2 cellular contexts compared by ENCODE assay signal in the genomic region with DNA sequence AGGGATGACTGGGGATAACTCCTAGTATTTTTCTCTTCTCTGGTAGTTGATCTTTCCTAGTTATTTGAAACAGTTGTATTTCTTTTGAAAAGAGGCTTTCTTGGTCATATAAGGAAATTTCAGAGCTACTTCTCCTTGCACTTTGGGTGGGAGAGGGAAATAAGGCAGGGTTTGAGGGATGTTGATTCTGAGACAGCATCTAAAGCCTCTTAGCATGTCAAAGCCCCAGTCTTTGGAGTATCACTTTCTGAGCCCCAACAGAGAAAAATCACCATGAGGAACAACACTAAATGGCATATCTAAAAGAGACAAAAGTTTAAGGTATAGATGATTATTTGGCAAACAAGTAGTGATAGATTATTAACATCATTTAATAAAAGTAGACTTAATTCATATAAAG.
A peak's percentile ranks its signal among the peaks of the same experiment; 100 is the strongest.
TF ChIP-seq lines count a peak whose summit lies in the region.

No MANE protein-coding gene starts in this region.

TF ChIP-seq in GM23338, 12 proteins besides CTCF, POLR2A, EP300 and RAD21:
- TF ChIP-seq, protein P1, sequence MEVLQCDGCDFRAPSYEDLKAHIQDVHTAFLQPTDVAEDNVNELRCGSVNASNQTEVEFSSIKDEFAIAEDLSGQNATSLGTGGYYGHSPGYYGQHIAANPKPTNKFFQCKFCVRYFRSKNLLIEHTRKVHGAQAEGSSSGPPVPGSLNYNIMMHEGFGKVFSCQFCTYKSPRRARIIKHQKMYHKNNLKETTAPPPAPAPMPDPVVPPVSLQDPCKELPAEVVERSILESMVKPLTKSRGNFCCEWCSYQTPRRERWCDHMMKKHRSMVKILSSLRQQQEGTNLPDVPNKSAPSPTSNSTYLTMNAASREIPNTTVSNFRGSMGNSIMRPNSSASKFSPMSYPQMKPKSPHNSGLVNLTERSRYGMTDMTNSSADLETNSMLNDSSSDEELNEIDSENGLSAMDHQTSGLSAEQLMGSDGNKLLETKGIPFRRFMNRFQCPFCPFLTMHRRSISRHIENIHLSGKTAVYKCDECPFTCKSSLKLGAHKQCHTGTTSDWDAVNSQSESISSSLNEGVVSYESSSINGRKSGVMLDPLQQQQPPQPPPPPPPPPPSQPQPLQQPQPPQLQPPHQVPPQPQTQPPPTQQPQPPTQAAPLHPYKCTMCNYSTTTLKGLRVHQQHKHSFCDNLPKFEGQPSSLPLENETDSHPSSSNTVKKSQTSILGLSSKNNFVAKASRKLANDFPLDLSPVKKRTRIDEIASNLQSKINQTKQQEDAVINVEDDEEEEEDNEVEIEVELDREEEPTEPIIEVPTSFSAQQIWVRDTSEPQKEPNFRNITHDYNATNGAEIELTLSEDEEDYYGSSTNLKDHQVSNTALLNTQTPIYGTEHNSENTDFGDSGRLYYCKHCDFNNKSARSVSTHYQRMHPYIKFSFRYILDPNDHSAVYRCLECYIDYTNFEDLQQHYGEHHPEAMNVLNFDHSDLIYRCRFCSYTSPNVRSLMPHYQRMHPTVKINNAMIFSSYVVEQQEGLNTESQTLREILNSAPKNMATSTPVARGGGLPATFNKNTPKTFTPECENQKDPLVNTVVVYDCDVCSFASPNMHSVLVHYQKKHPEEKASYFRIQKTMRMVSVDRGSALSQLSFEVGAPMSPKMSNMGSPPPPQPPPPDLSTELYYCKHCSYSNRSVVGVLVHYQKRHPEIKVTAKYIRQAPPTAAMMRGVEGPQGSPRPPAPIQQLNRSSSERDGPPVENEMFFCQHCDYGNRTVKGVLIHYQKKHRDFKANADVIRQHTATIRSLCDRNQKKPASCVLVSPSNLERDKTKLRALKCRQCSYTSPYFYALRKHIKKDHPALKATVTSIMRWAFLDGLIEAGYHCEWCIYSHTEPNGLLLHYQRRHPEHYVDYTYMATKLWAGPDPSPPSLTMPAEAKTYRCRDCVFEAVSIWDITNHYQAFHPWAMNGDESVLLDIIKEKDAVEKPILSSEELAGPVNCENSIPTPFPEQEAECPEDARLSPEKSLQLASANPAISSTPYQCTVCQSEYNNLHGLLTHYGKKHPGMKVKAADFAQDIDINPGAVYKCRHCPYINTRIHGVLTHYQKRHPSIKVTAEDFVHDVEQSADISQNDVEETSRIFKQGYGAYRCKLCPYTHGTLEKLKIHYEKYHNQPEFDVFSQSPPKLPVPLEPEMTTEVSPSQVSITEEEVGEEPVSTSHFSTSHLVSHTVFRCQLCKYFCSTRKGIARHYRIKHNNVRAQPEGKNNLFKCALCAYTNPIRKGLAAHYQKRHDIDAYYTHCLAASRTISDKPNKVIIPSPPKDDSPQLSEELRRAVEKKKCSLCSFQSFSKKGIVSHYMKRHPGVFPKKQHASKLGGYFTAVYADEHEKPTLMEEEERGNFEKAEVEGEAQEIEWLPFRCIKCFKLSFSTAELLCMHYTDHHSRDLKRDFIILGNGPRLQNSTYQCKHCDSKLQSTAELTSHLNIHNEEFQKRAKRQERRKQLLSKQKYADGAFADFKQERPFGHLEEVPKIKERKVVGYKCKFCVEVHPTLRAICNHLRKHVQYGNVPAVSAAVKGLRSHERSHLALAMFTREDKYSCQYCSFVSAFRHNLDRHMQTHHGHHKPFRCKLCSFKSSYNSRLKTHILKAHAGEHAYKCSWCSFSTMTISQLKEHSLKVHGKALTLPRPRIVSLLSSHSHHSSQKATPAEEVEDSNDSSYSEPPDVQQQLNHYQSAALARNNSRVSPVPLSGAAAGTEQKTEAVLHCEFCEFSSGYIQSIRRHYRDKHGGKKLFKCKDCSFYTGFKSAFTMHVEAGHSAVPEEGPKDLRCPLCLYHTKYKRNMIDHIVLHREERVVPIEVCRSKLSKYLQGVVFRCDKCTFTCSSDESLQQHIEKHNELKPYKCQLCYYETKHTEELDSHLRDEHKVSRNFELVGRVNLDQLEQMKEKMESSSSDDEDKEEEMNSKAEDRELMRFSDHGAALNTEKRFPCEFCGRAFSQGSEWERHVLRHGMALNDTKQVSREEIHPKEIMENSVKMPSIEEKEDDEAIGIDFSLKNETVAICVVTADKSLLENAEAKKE (CRISPR knock-in tag; IDR thresholded peaks at IDR 0.05), result peak; percentile 51; the same call in 1 of the 2 replicates
- no peak for TF ChIP-seq CREB1 (CRISPR knock-in tag; IDR thresholded peaks at IDR 0.05; ENCODE audit: low read depth)

TF ChIP-seq in WTC11, 78 proteins besides CTCF, POLR2A, EP300 and RAD21:
- TF ChIP-seq, protein P2, sequence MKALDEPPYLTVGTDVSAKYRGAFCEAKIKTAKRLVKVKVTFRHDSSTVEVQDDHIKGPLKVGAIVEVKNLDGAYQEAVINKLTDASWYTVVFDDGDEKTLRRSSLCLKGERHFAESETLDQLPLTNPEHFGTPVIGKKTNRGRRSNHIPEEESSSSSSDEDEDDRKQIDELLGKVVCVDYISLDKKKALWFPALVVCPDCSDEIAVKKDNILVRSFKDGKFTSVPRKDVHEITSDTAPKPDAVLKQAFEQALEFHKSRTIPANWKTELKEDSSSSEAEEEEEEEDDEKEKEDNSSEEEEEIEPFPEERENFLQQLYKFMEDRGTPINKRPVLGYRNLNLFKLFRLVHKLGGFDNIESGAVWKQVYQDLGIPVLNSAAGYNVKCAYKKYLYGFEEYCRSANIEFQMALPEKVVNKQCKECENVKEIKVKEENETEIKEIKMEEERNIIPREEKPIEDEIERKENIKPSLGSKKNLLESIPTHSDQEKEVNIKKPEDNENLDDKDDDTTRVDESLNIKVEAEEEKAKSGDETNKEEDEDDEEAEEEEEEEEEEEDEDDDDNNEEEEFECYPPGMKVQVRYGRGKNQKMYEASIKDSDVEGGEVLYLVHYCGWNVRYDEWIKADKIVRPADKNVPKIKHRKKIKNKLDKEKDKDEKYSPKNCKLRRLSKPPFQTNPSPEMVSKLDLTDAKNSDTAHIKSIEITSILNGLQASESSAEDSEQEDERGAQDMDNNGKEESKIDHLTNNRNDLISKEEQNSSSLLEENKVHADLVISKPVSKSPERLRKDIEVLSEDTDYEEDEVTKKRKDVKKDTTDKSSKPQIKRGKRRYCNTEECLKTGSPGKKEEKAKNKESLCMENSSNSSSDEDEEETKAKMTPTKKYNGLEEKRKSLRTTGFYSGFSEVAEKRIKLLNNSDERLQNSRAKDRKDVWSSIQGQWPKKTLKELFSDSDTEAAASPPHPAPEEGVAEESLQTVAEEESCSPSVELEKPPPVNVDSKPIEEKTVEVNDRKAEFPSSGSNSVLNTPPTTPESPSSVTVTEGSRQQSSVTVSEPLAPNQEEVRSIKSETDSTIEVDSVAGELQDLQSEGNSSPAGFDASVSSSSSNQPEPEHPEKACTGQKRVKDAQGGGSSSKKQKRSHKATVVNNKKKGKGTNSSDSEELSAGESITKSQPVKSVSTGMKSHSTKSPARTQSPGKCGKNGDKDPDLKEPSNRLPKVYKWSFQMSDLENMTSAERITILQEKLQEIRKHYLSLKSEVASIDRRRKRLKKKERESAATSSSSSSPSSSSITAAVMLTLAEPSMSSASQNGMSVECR (CRISPR knock-in tag; IDR thresholded peaks at IDR 0.05; ENCODE audit: borderline replicate concordance), result no peak
- TF ChIP-seq ZNF423 (CRISPR knock-in tag; IDR thresholded peaks at IDR 0.05) (no peak), RORB (CRISPR knock-in tag; IDR thresholded peaks at IDR 0.05) (no peak), GTF2I (CRISPR knock-in tag; conservative IDR thresholded peaks at IDR 0.05) (no peak), ATF1 (CRISPR knock-in tag; IDR thresholded peaks at IDR 0.05) (no peak), KAT7 (CRISPR knock-in tag; IDR thresholded peaks at IDR 0.05; ENCODE audit: borderline replicate concordance) (no peak), SOX15 (CRISPR knock-in tag; IDR thresholded peaks at IDR 0.05) (no peak)
- TF ChIP-seq, protein P3, sequence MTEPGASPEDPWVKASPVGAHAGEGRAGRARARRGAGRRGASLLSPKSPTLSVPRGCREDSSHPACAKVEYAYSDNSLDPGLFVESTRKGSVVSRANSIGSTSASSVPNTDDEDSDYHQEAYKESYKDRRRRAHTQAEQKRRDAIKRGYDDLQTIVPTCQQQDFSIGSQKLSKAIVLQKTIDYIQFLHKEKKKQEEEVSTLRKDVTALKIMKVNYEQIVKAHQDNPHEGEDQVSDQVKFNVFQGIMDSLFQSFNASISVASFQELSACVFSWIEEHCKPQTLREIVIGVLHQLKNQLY (CRISPR knock-in tag; IDR thresholded peaks at IDR 0.05), result no peak
